Comparison of ENCODE assay signal across 25 cellular contexts in the genomic region with DNA sequence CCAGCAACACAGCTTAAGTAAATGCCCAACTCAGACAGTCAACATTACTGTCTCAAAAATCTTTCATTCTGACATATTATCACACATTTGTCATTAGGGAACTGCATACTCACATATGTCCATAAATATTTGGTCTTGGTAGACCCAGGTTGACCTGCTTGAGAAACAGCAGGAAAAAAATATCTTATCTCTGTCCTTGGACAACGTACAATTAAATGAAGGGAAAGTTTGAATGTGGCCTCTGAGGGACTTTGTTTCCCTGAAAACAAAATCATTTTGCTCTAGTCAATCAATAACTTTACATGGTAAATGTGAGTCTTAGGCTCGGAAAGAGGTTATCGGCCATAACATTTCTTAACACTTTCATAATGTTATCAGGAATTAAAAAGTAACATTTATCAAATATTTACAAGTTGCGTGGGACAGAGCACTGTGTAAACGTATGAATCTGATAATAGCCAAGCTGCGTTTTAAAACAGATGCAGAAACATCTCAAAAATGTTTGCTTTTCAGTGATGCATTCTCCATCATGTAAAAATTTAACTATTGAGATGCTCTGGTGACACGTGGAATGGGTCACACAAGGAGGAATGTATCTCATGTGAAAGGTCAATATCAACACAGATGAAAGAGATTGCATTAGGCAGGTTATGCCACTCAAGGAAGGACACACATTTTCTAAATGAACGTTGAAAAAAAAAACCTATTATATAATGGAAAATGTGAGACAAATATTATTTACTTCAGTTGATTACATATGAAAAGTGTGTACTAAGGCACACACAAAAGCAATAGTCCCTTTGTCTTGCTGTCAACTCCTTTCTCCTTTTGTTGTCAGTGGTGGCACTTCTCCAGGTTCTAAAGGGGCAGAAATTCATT.
"Had no signal": no experiment of that assay in that cellular context is flagged by ENCODE, and none has a peak within 500 bp of the region (broad histone marks: within the 10 kb centered on the region; RNA-seq: fewer than 3 reads in every experiment).

No MANE protein-coding gene starts in this region.

- H3K9ac ChIP-seq: neural progenitor cell had no signal

- FAIRE-seq: islet of Langerhans had no signal

- H3K36me3 ChIP-seq: esophagus squamous epithelium, gastrocnemius medialis, lower lobe of right lung, neural progenitor cell, thoracic aorta, upper lobe of left lung had no signal

- H3K9me3 Mint-ChIP-seq: activated B cell treated with CpG ODN at 0.5 μM for 24 hours; activated naive CD8-positive, alpha-beta T cell treated with anti-CD3 and anti-CD28 coated beads for 36 hours; activated T-cell treated with anti-CD3 and anti-CD28 coated beads, Interleukin-2, amount 50 U/mL, for 24 hours; neural progenitor cell had no signal

- H3K27ac ChIP-seq: coronary artery, esophagus squamous epithelium, gastrocnemius medialis, lower lobe of right lung, neural progenitor cell, thoracic aorta, upper lobe of left lung had no signal

- H2AFZ ChIP-seq: neural progenitor cell had no signal

- H3K4me3 Mint-ChIP-seq: activated B cell treated with CpG ODN at 0.5 μM for 24 hours; activated CD4-positive, alpha-beta T cell treated with anti-CD3 and anti-CD28 coated beads for 36 hours; activated naive CD8-positive, alpha-beta T cell treated with anti-CD3 and anti-CD28 coated beads for 36 hours; activated T-cell treated with anti-CD3 and anti-CD28 coated beads, Interleukin-2, amount 50 U/mL, for 24 hours; activated T-helper 17 cell treated with anti-CD3 and anti-CD28 coated beads, Interleukin-2, amount 50 U/mL, for 72 hours; naive thymus-derived CD8-positive, alpha-beta T cell; neural progenitor cell had no signal

- H3K9me3 ChIP-seq: esophagus squamous epithelium, gastrocnemius medialis, lower lobe of right lung, thoracic aorta, upper lobe of left lung had no signal

- H3K36me3 Mint-ChIP-seq: activated naive CD8-positive, alpha-beta T cell treated with anti-CD3 and anti-CD28 coated beads for 36 hours; naive thymus-derived CD8-positive, alpha-beta T cell; neural progenitor cell had no signal

- H3K27ac Mint-ChIP-seq: activated B cell treated with CpG ODN at 0.5 μM for 24 hours; activated CD4-positive, alpha-beta T cell treated with anti-CD3 and anti-CD28 coated beads for 36 hours; activated naive CD8-positive, alpha-beta T cell treated with anti-CD3 and anti-CD28 coated beads for 36 hours; activated T-cell treated with anti-CD3 and anti-CD28 coated beads, Interleukin-2, amount 50 U/mL, for 24 hours; activated T-helper 17 cell treated with anti-CD3 and anti-CD28 coated beads, Interleukin-2, amount 50 U/mL, for 72 hours; naive thymus-derived CD8-positive, alpha-beta T cell; neural progenitor cell had no signal

- H3K27me3 ChIP-seq: esophagus squamous epithelium, gastrocnemius medialis, neural progenitor cell, upper lobe of left lung had no signal

- H3K27me3 Mint-ChIP-seq: activated B cell treated with CpG ODN at 0.5 μM for 24 hours; activated CD4-positive, alpha-beta T cell treated with anti-CD3 and anti-CD28 coated beads for 36 hours; activated T-cell treated with anti-CD3 and anti-CD28 coated beads, Interleukin-2, amount 50 U/mL, for 24 hours had no signal

- DNase-seq: activated B cell treated with CpG ODN at 0.5 μM for 24 hours; activated CD4-positive, alpha-beta T cell treated with anti-CD3 and anti-CD28 coated beads for 36 hours; activated CD4-positive, alpha-beta T cell treated with anti-CD3 and anti-CD28 coated beads, Interleukin-2, amount 50 U/mL, for 4 hours; activated CD8-positive, alpha-beta memory T cell treated with anti-CD3 and anti-CD28 coated beads for 24 hours; activated CD8-positive, alpha-beta memory T cell treated with anti-CD3 and anti-CD28 coated beads, Interleukin-2, amount 50 U/mL, for 4 hours; activated naive CD8-positive, alpha-beta T cell treated with anti-CD3 and anti-CD28 coated beads for 36 hours; activated T-cell treated with anti-CD3 and anti-CD28 coated beads, Interleukin-2, amount 50 U/mL, for 24 hours; amygdala; cerebellar nuclear complex; esophagus squamous epithelium; gastrocnemius medialis; head of caudate nucleus; left colon; lower lobe of right lung; naive thymus-derived CD8-positive, alpha-beta T cell; stimulated activated CD4-positive, alpha-beta T cell treated with anti-CD3 and anti-CD28 coated beads, Interleukin-4, amount 100 ng/mL, for 24 hours; stimulated activated naive CD4-positive, alpha-beta T cell treated with Interleukin-2 at 50 U/mL for 16 hours; T-helper 1 cell; T-helper 9 cell; upper lobe of left lung had no signal

- H3K4me2 ChIP-seq: neural progenitor cell had no signal

- ATAC-seq: activated CD4-positive, alpha-beta T cell treated with anti-CD3 and anti-CD28 coated beads for 36 hours; activated T-helper 17 cell treated with anti-CD3 and anti-CD28 coated beads, Interleukin-2, amount 50 U/mL, for 72 hours; gastrocnemius medialis; left colon; naive thymus-derived CD8-positive, alpha-beta T cell had no signal

- H3K4me1 ChIP-seq: esophagus squamous epithelium, gastrocnemius medialis, lower lobe of right lung, neural progenitor cell, upper lobe of left lung had no signal

- H3K4me3 ChIP-seq: coronary artery, esophagus squamous epithelium, gastrocnemius medialis, lower lobe of right lung, neural progenitor cell, thoracic aorta, upper lobe of left lung had no signal

- H3K4me1 Mint-ChIP-seq: activated B cell treated with CpG ODN at 0.5 μM for 24 hours; activated CD4-positive, alpha-beta T cell treated with anti-CD3 and anti-CD28 coated beads for 36 hours; activated naive CD8-positive, alpha-beta T cell treated with anti-CD3 and anti-CD28 coated beads for 36 hours; activated T-helper 17 cell treated with anti-CD3 and anti-CD28 coated beads, Interleukin-2, amount 50 U/mL, for 72 hours; naive thymus-derived CD8-positive, alpha-beta T cell had no signal
